8 cellular contexts compared by ENCODE assay signal in the genomic region with DNA sequence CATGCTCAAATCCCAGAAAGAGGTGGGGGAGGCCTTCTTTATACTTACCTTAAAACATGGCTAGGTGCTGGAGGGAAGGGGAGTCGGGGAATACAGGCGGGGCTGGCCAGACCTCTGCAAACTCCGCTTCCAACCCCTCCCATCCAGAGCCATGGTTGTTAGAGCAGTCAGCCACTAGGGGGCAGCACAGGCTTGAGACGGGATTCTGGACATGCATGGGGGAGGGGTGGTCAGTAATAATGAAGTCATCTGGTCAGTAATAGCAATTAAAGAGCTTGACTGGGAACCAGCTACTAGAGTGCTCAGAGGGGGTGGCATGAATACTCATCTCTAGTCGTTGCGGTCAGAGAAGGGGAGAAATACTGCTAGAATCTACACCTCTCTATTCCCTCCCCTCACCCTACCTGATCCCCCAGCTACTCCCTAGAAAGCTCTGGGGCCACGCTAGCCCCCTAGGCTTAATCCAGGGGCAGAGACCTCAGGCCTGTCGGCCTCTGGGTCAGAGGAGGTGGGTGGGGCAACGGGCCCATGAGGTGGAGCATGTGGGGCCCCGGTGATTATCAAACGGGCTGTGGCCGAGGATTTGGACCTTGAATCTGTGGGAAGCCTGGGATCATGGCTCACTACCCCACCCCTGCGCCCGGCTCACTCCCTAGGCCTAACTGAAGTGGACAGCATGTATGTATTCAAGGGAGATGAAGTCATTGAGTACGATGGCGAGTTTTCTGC. TPM values are rescaled to one million over a fixed set of nuclear protein-coding genes. Genes with fewer than 3 reads are reported as not detected.
DNase-seq lines count a peak whose midpoint lies in the region; ATAC-seq, FAIRE-seq and TF ChIP-seq lines count a peak whose summit lies in the region.

No MANE protein-coding gene starts in this region.

- H3K79me2 ChIP-seq in keratinocyte (ENCODE audit: control insufficient read depth, insufficient read depth, low read length), result no peaks in the 10 kb centered on the region

- H3K9me1 ChIP-seq in keratinocyte (ENCODE audit: control insufficient read depth, extremely low read depth, insufficient read depth, low read length), result no peaks in the 10 kb centered on the region

- H4K20me1 ChIP-seq in keratinocyte (ENCODE audit: control insufficient read depth, extremely low read depth, insufficient read depth, low read length), result no peaks in the 10 kb centered on the region

- dilution Hi-C loops in keratinocyte (cut with MboI; ENCODE audit: extremely low pct_ligation_motif_present, low sequenced_read_pairs), result no loop called here

- no peak overlapping the region for H3K4me3 ChIP-seq in keratinocyte (ENCODE audit: control insufficient read depth in 2 of 3, extremely low read depth in 1 of 3, insufficient read depth in 2 of 3, low read depth in 1 of 3, low read length in 3 of 3)

- no peaks in the 10 kb centered on the region for H3K4me1 ChIP-seq in keratinocyte (ENCODE audit: control insufficient read depth, extremely low read depth, insufficient read depth, low read length)

- H3K36me3 ChIP-seq in keratinocyte (ENCODE audit: control insufficient read depth in 2 of 2, extremely low read depth in 1 of 2, insufficient read depth in 2 of 2, low read length in 2 of 2), result no peaks in the 10 kb centered on the region

- H3K27ac ChIP-seq in keratinocyte (ENCODE audit: control insufficient read depth, insufficient read depth, low read length), result no peak overlapping the region

- H3K9ac ChIP-seq in keratinocyte (ENCODE audit: control insufficient read depth, extremely low read depth, insufficient read depth, low read length), result no peak overlapping the region

- H2AFZ ChIP-seq in keratinocyte (ENCODE audit: control insufficient read depth, low read length), result no peak overlapping the region

- TF ChIP-seq CTCF in keratinocyte (optimal IDR thresholded peaks at IDR 0.05 in 1 of 3, IDR thresholded peaks at IDR 0.05 in 1 of 3, conservative IDR thresholded peaks at IDR 0.05 in 1 of 3; ENCODE audit: extremely low read depth in 1 of 3, insufficient read depth in 2 of 3, low read length in 3 of 3), result peak; percentile 89 to 97 (median 92)

- ATAC-seq in HG02885 (IDR thresholded peaks at IDR 0.05; ENCODE audit: poor library complexity, unreplicated experiment), result peak; percentile 68
- no peak for ATAC-seq in GM19324 (IDR thresholded peaks at IDR 0.05; ENCODE audit: low FRiP score, unreplicated experiment)

- FAIRE-seq in keratinocyte (lab: Jason Lieb, UNC), result peak; percentile 58

- H3K27me3 ChIP-seq in keratinocyte (ENCODE audit: control insufficient read depth, extremely low read depth, insufficient read depth, low read length), result no peaks in the 10 kb centered on the region

- DNase-seq in DMS79 (lab: John Stamatoyannopoulos, UW) (peak; percentile 13), NCI-H226 (peak; percentile 51), keratinocyte (ENCODE audit: low read depth, low spot score) (peak; percentile 66)
- peak; percentile 75 for DNase-seq in activated CD4-positive, CD25-positive, alpha-beta regulatory T cell treated with anti-CD3 and anti-CD28 coated beads, Interleukin-2, amount 50 U/mL, for 16 hours (ENCODE audit: low read depth, low spot score)
- DNase-seq in central memory CD4-positive, alpha-beta T cell, result peak; percentile 58
- peak; percentile 68 to 88 (median 73) for DNase-seq in stimulated activated CD4-positive, alpha-beta T cell treated with anti-CD3 and anti-CD28 coated beads, Interleukin-12 subunit alpha, Interleukin-12 subunit beta, amount 100 ng/mL, for 48 hours (ENCODE audit: low read depth in 2 of 3, low spot score in 1 of 3)

- H3K9me3 ChIP-seq in keratinocyte (ENCODE audit: control insufficient read depth, low read depth, low read length), result no peaks in the 10 kb centered on the region

- H3K4me2 ChIP-seq in keratinocyte (ENCODE audit: control insufficient read depth, extremely low read depth, insufficient read depth, low read depth, low read length), result no peak overlapping the region

RNA-seq across cellular contexts. Expression of gene CASQ1, which starts 2.9 kb away (rescaled TPM):
- polyA plus RNA-seq in keratinocyte, result not detected in 3 replicates
- not detected for polyA plus RNA-seq in keratinocyte (2011; ENCODE audit: low read depth)
- polyA plus RNA-seq in keratinocyte (2011; cell fraction: cytosol; rRNA removed), result not detected in 2 replicates
- polyA plus RNA-seq in keratinocyte (2011; cell fraction: nucleus; rRNA removed), result not detected in 2 replicates
- polyA plus RNA-seq in keratinocyte (2012; ENCODE audit: low replicate concordance), result not detected in 2 replicates
- polyA minus RNA-seq in keratinocyte, result not detected in 3 replicates
- not detected for polyA minus RNA-seq in keratinocyte (2011; cell fraction: cytosol; rRNA and poly(A)+ RNA removed)
- not detected in 2 replicates for polyA minus RNA-seq in keratinocyte (2011; cell fraction: nucleus; rRNA and poly(A)+ RNA removed)

RNA-seq across cellular contexts. Expression of gene PEA15, which starts 11.9 kb away (rescaled TPM):
- polyA plus RNA-seq in keratinocyte, result 367 to 495 TPM (median 484 TPM) in 3 replicates
- polyA plus RNA-seq in keratinocyte (2011; ENCODE audit: low read depth), result 90.8 TPM
- polyA plus RNA-seq in keratinocyte (2011; cell fraction: cytosol; rRNA removed), result 623 and 722 TPM in 2 replicates
- polyA plus RNA-seq in keratinocyte (2011; cell fraction: nucleus; rRNA removed), result 225 and 245 TPM in 2 replicates
- 224 and 276 TPM in 2 replicates for polyA plus RNA-seq in keratinocyte (2012; ENCODE audit: low replicate concordance)
- polyA minus RNA-seq in keratinocyte, result 189 to 259 TPM (median 255 TPM) in 3 replicates
- polyA minus RNA-seq in keratinocyte (2011; cell fraction: cytosol; rRNA and poly(A)+ RNA removed), result 122 TPM
- 38.1 and 62.9 TPM in 2 replicates for polyA minus RNA-seq in keratinocyte (2011; cell fraction: nucleus; rRNA and poly(A)+ RNA removed)

RNA-seq across cellular contexts. Expression of gene ATP1A4, which starts 41.9 kb away (rescaled TPM):
- polyA plus RNA-seq in keratinocyte, result not detected in 3 replicates
- not detected for polyA plus RNA-seq in keratinocyte (2011; ENCODE audit: low read depth)
- not detected in 2 replicates for polyA plus RNA-seq in keratinocyte (2011; cell fraction: cytosol; rRNA removed)
- polyA plus RNA-seq in keratinocyte (2011; cell fraction: nucleus; rRNA removed), result not detected in 2 replicates
- polyA plus RNA-seq in keratinocyte (2012; ENCODE audit: low replicate concordance), result not detected in 2 replicates
- polyA minus RNA-seq in keratinocyte, result not detected in 3 replicates
- not detected for polyA minus RNA-seq in keratinocyte (2011; cell fraction: cytosol; rRNA and poly(A)+ RNA removed)
- not detected in 2 replicates for polyA minus RNA-seq in keratinocyte (2011; cell fraction: nucleus; rRNA and poly(A)+ RNA removed)

Comparison
In these comparisons a context has a peak if more than half of its experiments do, and no peak if none do; other contexts are left out.
1. DNase-seq: peak in every context shown above with its lines; median percentile 75 in activated CD4-positive, CD25-positive, alpha-beta regulatory T cell treated with anti-CD3 and anti-CD28 coated beads, Interleukin-2, amount 50 U/mL, for 16 hours; 73 in stimulated activated CD4-positive, alpha-beta T cell treated with anti-CD3 and anti-CD28 coated beads, Interleukin-12 subunit alpha, Interleukin-12 subunit beta, amount 100 ng/mL, for 48 hours; 66 in keratinocyte; 58 in central memory CD4-positive, alpha-beta T cell; 51 in NCI-H226; 13 in DMS79.